Comparison of ENCODE assay signal across 8 cellular contexts in genomic region chr3:185934726-185935464, GRCh38. TPM values are rescaled to one million over a fixed set of nuclear protein-coding genes. Genes with fewer than 3 reads are reported as not detected.
A peak's percentile ranks its signal among the peaks of the same experiment; 100 is the strongest.
DNase-seq lines count a peak whose midpoint lies in the region; ATAC-seq, FAIRE-seq and TF ChIP-seq lines count a peak whose summit lies in the region.

No MANE protein-coding gene starts in this region.

- H3K9me1 ChIP-seq in keratinocyte (ENCODE audit: control insufficient read depth, extremely low read depth, insufficient read depth, low read length), result no peaks in the 10 kb centered on the region

- peak overlapping the region; percentile 100 for H3K9ac ChIP-seq in keratinocyte (ENCODE audit: control insufficient read depth, extremely low read depth, insufficient read depth, low read length)

- H3K4me3 ChIP-seq in keratinocyte (ENCODE audit: control insufficient read depth in 2 of 3, extremely low read depth in 1 of 3, insufficient read depth in 2 of 3, low read depth in 1 of 3, low read length in 3 of 3) (peak overlapping the region; percentile 99), tibial nerve (peak overlapping the region; percentile 85 to 99 (median 94))

- no peak for TF ChIP-seq POLR2A in tibial nerve (IDR thresholded peaks at IDR 0.05)

- H3K4me1 ChIP-seq in keratinocyte (ENCODE audit: control insufficient read depth, extremely low read depth, insufficient read depth, low read length) (peaks cover 37% of the 10 kb centered on the region), tibial nerve (peaks cover 4 to 57% (median 49%) of the 10 kb centered on the region in 4 donors)

- WGBS in tibial nerve, 2 donors, result 2 to 7% methylated on average over 8 of the region's 8 CpGs

- no peak for FAIRE-seq in keratinocyte (lab: Jason Lieb, UNC)

- H3K4me1 Mint-ChIP-seq in activated T-cell treated with anti-CD3 and anti-CD28 coated beads, Interleukin-2, amount 50 U/mL, for 24 hours (ENCODE audit: low read depth), result peaks cover 48% of the 10 kb centered on the region
- H3K4me1 Mint-ChIP-seq in activated T-helper 2 cell treated with anti-CD3 and anti-CD28 coated beads, Interferon-gamma antibody, Interleukin-2, Interleukin-4, amounts not matched to agents 10 μg/mL and 5 μg/mL and 100 μg/mL, durations not matched to agents 14 hours and 24 hours and 36 hours (ENCODE audit: low read depth), result peaks cover 55% of the 10 kb centered on the region

- H3K27me3 ChIP-seq in keratinocyte (ENCODE audit: control insufficient read depth, extremely low read depth, insufficient read depth, low read length) (no peaks in the 10 kb centered on the region), tibial nerve (no peaks in the 10 kb centered on the region)

- intact Hi-C loops in activated T-helper 2 cell treated with anti-CD3 and anti-CD28 coated beads, Interferon-gamma antibody, Interleukin-2, Interleukin-4, amounts not matched to agents 10 μg/mL and 5 μg/mL and 100 μg/mL, durations not matched to agents 14 hours and 24 hours and 36 hours (cut with micrococcal nuclease), result loop anchor here (5.0 to 10.0 kb wide), 5 partner anchors 110 to 1200 kb away; partner anchors contain the start of genes IGF2BP2, RPL39L, SENP2 and ST6GAL1

- H3K9me3 ChIP-seq in keratinocyte (ENCODE audit: control insufficient read depth, low read depth, low read length), result no peaks in the 10 kb centered on the region
- no peaks in the 10 kb centered on the region for H3K9me3 ChIP-seq in tibial nerve

- TF ChIP-seq EP300 in tibial nerve (IDR thresholded peaks at IDR 0.05), result no peak

- TF ChIP-seq CTCF in keratinocyte (optimal IDR thresholded peaks at IDR 0.05 in 1 of 3, IDR thresholded peaks at IDR 0.05 in 1 of 3, conservative IDR thresholded peaks at IDR 0.05 in 1 of 3; ENCODE audit: extremely low read depth in 1 of 3, insufficient read depth in 2 of 3, low read length in 3 of 3) (no peak), tibial nerve (IDR thresholded peaks at IDR 0.05) (no peak)

- H3K36me3 ChIP-seq in keratinocyte (ENCODE audit: control insufficient read depth in 2 of 2, extremely low read depth in 1 of 2, insufficient read depth in 2 of 2, low read length in 2 of 2), result peaks cover 0 to 19% of the 10 kb centered on the region in 2 experiments
- no peaks in the 10 kb centered on the region for H3K36me3 ChIP-seq in tibial nerve

- no peak for DNase-seq in activated T-cell treated with anti-CD3 and anti-CD28 coated beads, Interleukin-2, amount 50 U/mL, for 24 hours
- DNase-seq in activated T-cell treated with anti-CD3 and anti-CD28 coated beads, Interleukin-2, amount 50 U/mL, for 48 hours, result no peak
- DNase-seq in activated T-helper 2 cell treated with anti-CD3 and anti-CD28 coated beads, Interferon-gamma antibody, Interleukin-2, Interleukin-4, amounts not matched to agents 10 μg/mL and 5 μg/mL and 100 μg/mL, durations not matched to agents 14 hours and 24 hours and 36 hours (ENCODE audit: low spot score), result no peak
- DNase-seq in keratinocyte (ENCODE audit: low read depth, low spot score) (no peak), tibial nerve (ENCODE audit: low spot score in 2 of 2) (no peak), NCI-H2107 (lab: John Stamatoyannopoulos, UW) (no peak)

- no peaks in the 10 kb centered on the region for H3K27me3 Mint-ChIP-seq in activated T-cell treated with anti-CD3 and anti-CD28 coated beads, Interleukin-2, amount 50 U/mL, for 24 hours
- peaks cover 4% of the 10 kb centered on the region for H3K27me3 Mint-ChIP-seq in activated T-helper 2 cell treated with anti-CD3 and anti-CD28 coated beads, Interferon-gamma antibody, Interleukin-2, Interleukin-4, amounts not matched to agents 10 μg/mL and 5 μg/mL and 100 μg/mL, durations not matched to agents 14 hours and 24 hours and 36 hours (ENCODE audit: low read depth)

- peaks cover 81% of the 10 kb centered on the region for H3K79me2 ChIP-seq in keratinocyte (ENCODE audit: control insufficient read depth, insufficient read depth, low read length)

- H2AFZ ChIP-seq in keratinocyte (ENCODE audit: control insufficient read depth, low read length), result no peak overlapping the region

- ATAC-seq in GM21360 (IDR thresholded peaks at IDR 0.05; ENCODE audit: unreplicated experiment), result no peak
- no peak for ATAC-seq in HG02678 (IDR thresholded peaks at IDR 0.05; ENCODE audit: unreplicated experiment)

- H3K27ac Mint-ChIP-seq in activated T-cell treated with anti-CD3 and anti-CD28 coated beads, Interleukin-2, amount 50 U/mL, for 24 hours, result peak overlapping the region; percentile 100
- H3K27ac Mint-ChIP-seq in activated T-helper 2 cell treated with anti-CD3 and anti-CD28 coated beads, Interferon-gamma antibody, Interleukin-2, Interleukin-4, amounts not matched to agents 10 μg/mL and 5 μg/mL and 100 μg/mL, durations not matched to agents 14 hours and 24 hours and 36 hours, result peak overlapping the region; percentile 100

- H3K4me3 Mint-ChIP-seq in activated T-cell treated with anti-CD3 and anti-CD28 coated beads, Interleukin-2, amount 50 U/mL, for 24 hours, result peak overlapping the region; percentile 99
- peak overlapping the region; percentile 98 for H3K4me3 Mint-ChIP-seq in activated T-helper 2 cell treated with anti-CD3 and anti-CD28 coated beads, Interferon-gamma antibody, Interleukin-2, Interleukin-4, amounts not matched to agents 10 μg/mL and 5 μg/mL and 100 μg/mL, durations not matched to agents 14 hours and 24 hours and 36 hours (ENCODE audit: low read depth)

- H4K20me1 ChIP-seq in keratinocyte (ENCODE audit: control insufficient read depth, extremely low read depth, insufficient read depth, low read length), result peaks cover 58% of the 10 kb centered on the region

- peaks cover 3% of the 10 kb centered on the region for H3K9me3 Mint-ChIP-seq in activated T-cell treated with anti-CD3 and anti-CD28 coated beads, Interleukin-2, amount 50 U/mL, for 24 hours
- peaks cover 6% of the 10 kb centered on the region for H3K9me3 Mint-ChIP-seq in activated T-helper 2 cell treated with anti-CD3 and anti-CD28 coated beads, Interferon-gamma antibody, Interleukin-2, Interleukin-4, amounts not matched to agents 10 μg/mL and 5 μg/mL and 100 μg/mL, durations not matched to agents 14 hours and 24 hours and 36 hours

- H3K4me2 ChIP-seq in keratinocyte (ENCODE audit: control insufficient read depth, extremely low read depth, insufficient read depth, low read depth, low read length), result peak overlapping the region; percentile 90

- peak overlapping the region; percentile 98 for H3K27ac ChIP-seq in keratinocyte (ENCODE audit: control insufficient read depth, insufficient read depth, low read length)
- peak overlapping the region; percentile 99 to 100 (median 100) for H3K27ac ChIP-seq in tibial nerve

- peaks cover 83% of the 10 kb centered on the region for H3K36me3 Mint-ChIP-seq in activated T-cell treated with anti-CD3 and anti-CD28 coated beads, Interleukin-2, amount 50 U/mL, for 24 hours (ENCODE audit: low read depth)
- H3K36me3 Mint-ChIP-seq in activated T-helper 2 cell treated with anti-CD3 and anti-CD28 coated beads, Interferon-gamma antibody, Interleukin-2, Interleukin-4, amounts not matched to agents 10 μg/mL and 5 μg/mL and 100 μg/mL, durations not matched to agents 14 hours and 24 hours and 36 hours (ENCODE audit: low read depth), result peaks cover 81% of the 10 kb centered on the region

- dilution Hi-C loops in keratinocyte (cut with MboI; ENCODE audit: extremely low pct_ligation_motif_present, low sequenced_read_pairs), result no loop called here

RNA-seq across cellular contexts. Expression of gene TRA2B, which starts 2.9 kb away (rescaled TPM):
- 277 and 282 TPM in 2 replicates for total RNA-seq in activated T-helper 2 cell treated with anti-CD3 and anti-CD28 coated beads, Interferon-gamma antibody, Interleukin-2, Interleukin-4, amounts not matched to agents 10 μg/mL and 5 μg/mL and 100 μg/mL, durations not matched to agents 14 hours and 24 hours and 36 hours
- polyA plus RNA-seq in keratinocyte, result 105 to 195 TPM (median 132 TPM) in 3 replicates
- polyA plus RNA-seq in keratinocyte (2011; ENCODE audit: low read depth), result 73.7 TPM
- polyA plus RNA-seq in keratinocyte (2011; cell fraction: cytosol; rRNA removed), result 65.1 and 101 TPM in 2 replicates
- 75.4 and 116 TPM in 2 replicates for polyA plus RNA-seq in keratinocyte (2011; cell fraction: nucleus; rRNA removed)
- polyA plus RNA-seq in keratinocyte (2012; ENCODE audit: low replicate concordance), result 48.2 and 132 TPM in 2 replicates
- 70.9 to 176 TPM (median 145 TPM) in 3 replicates for polyA minus RNA-seq in keratinocyte
- 296 TPM for polyA minus RNA-seq in keratinocyte (2011; cell fraction: cytosol; rRNA and poly(A)+ RNA removed)
- 77.1 and 106 TPM in 2 replicates for polyA minus RNA-seq in keratinocyte (2011; cell fraction: nucleus; rRNA and poly(A)+ RNA removed)
- total RNA-seq in tibial nerve, result 100 to 1,000 TPM; 134 to 216 (median 201) TPM
